23 cellular contexts compared by ENCODE assay signal in genomic region chr4:3661989-3662388, GRCh38.
"Had no signal": no experiment of that assay in that cellular context is flagged by ENCODE, and none has a peak within 500 bp of the region (broad histone marks: within the 10 kb centered on the region; RNA-seq: fewer than 3 reads in every experiment).

No MANE protein-coding gene starts in this region.

- H3K4me3 ChIP-seq: esophagus squamous epithelium, gastroesophageal sphincter, left ventricle myocardium inferior, lung, prostate gland, spleen, testis, tibial nerve, upper lobe of right lung, vagina had no signal

- H3K36me3 ChIP-seq: esophagus squamous epithelium, gastroesophageal sphincter, left ventricle myocardium inferior, prostate gland, spleen, tibial nerve, upper lobe of right lung, vagina had no signal

- ATAC-seq: gastroesophageal sphincter; natural killer cell treated with Interleukin-12 subunit alpha and Interleukin-12 subunit beta and Interleukin-15 and Interleukin-18, amount 100 ng/mL, for 72 hours; sciatic nerve; stimulated activated naive B cell treated with anti-CD40 and anti-IgM and Interleukin-4, amounts not matched to agents 10 μg/mL and 1 μg/mL and 100 μg/mL, for 72 hours; stimulated activated naive CD8-positive, alpha-beta T cell treated with anti-CD3 and anti-CD28 coated beads, Interleukin-15, amount 100 ng/mL, for 72 hours; upper lobe of right lung had no signal

- H3K27me3 ChIP-seq: testis, vagina had no signal

- DNase-seq: dermis blood vessel endothelial cell; esophagus squamous epithelium; foreskin fibroblast; glutamatergic neuron; islet precursor cell; left ventricle myocardium inferior; mesenchymal stem cell; midbrain; spleen; stimulated activated CD4-positive, alpha-beta T cell treated with anti-CD3 and anti-CD28 coated beads, Interleukin-15, amount 100 ng/mL, for 24 hours; stimulated activated CD4-positive, alpha-beta T cell treated with anti-CD3 and anti-CD28 coated beads, Interleukin-2, amount 100 ng/mL, for 24 hours; stimulated activated CD4-positive, alpha-beta T cell treated with anti-CD3 and anti-CD28 coated beads, Interleukin-4, amount 100 ng/mL, for 4 hours; stimulated activated naive B cell treated with anti-CD40 and anti-IgM and Interleukin-4, amounts not matched to agents 10 μg/mL and 1 μg/mL and 100 μg/mL, for 72 hours; stimulated activated naive CD8-positive, alpha-beta T cell treated with anti-CD3 and anti-CD28 coated beads, Interleukin-15, amount 100 ng/mL, for 72 hours; testis; upper lobe of right lung had no signal
